Comparison of ENCODE assay signal across 18 cellular contexts in the genomic region with DNA sequence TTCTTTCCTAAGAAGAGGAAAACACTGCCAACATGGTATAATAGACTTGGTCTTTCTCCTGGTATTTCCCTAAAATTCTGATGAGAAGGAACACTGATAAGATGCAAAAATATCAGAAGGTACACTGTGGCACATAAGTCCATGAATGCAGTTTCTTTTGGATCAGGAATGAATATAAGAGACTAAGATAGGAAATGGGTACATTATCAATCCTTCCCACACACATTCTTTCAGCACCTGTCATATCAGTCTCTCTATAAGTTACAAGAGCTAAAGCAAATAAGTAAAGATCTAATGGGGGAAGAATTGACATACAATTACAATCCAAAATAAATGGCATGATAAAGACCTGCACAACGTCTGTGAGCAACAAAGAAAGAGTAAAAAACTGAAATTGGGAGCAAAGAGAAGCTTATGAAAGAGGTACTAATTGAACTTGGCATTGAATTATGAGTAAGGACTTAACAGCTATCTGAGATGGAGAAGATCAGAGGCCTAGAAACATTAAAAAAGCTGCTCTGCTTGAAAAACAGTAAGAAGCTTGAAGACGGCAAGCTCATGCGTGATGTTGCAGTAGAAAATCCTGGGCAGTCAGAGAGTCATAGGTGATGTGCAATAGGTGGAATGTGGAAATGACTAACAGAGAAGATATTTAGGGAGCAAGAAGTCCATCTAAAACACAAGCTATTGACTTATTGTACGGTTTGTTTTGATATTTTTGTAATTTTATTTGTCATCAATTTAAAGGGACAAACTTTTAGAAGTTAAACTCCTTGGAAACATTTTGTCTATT.
DNase-seq lines count a peak whose midpoint lies in the region; ATAC-seq and TF ChIP-seq lines count a peak whose summit lies in the region.
"Had no signal": no experiment of that assay in that cellular context is flagged by ENCODE, and none has a peak within 500 bp of the region (broad histone marks: within the 10 kb centered on the region; RNA-seq: fewer than 3 reads in every experiment).

No MANE protein-coding gene starts in this region.

- H3K36me3 ChIP-seq in PC-3 (ENCODE audit: low read depth, low read length) (peaks cover 6% of the 10 kb centered on the region; the same call in 1 of the 2 replicates), mesenchymal stem cell (ENCODE audit: control insufficient read depth in 1 of 2, insufficient read depth in 2 of 2, low read depth in 1 of 2, low read length in 2 of 2) (no peaks in the 10 kb centered on the region)
- H3K36me3 ChIP-seq: ovary, spleen had no signal

- CTCF ChIA-PET in PC-3 (lab: Charles Lee): interaction anchor here (0.7 to 1.6 kb wide), 2 partner anchors 24 to 820 kb away, joined by 3 read pairs; no protein-coding TSS in a partner anchor

- no peaks in the 10 kb centered on the region for H3K27me3 ChIP-seq in PC-3 (ENCODE audit: low read length)
- H3K27me3 ChIP-seq in mesenchymal stem cell (ENCODE audit: control insufficient read depth in 1 of 2, insufficient read depth in 1 of 2, low read length in 2 of 2): no peaks in the 10 kb centered on the region
- H3K27me3 ChIP-seq: ovary, spleen had no signal

- H3K27me3 Mint-ChIP-seq in natural killer cell (ENCODE audit: low read depth in 2 of 2): no peaks in the 10 kb centered on the region
- H3K27me3 Mint-ChIP-seq: activated naive CD8-positive, alpha-beta T cell; stimulated activated naive B cell treated with anti-CD40 and anti-IgM and Interleukin-4, amounts not matched to agents 10 μg/mL and 1 μg/mL and 100 μg/mL, for 72 hours had no signal

- no peaks in the 10 kb centered on the region for H3K4me1 Mint-ChIP-seq in natural killer cell
- H3K4me1 Mint-ChIP-seq: stimulated activated naive B cell treated with anti-CD40 and anti-IgM and Interleukin-4, amounts not matched to agents 10 μg/mL and 1 μg/mL and 100 μg/mL, for 72 hours had no signal

- H3K18ac ChIP-seq in mesenchymal stem cell (ENCODE audit: low read depth in 1 of 2, low read length in 2 of 2): no peak overlapping the region

- no peak overlapping the region for H2BK120ac ChIP-seq in mesenchymal stem cell (ENCODE audit: low read depth, low read length)

- no peak overlapping the region for H2BK15ac ChIP-seq in mesenchymal stem cell (ENCODE audit: low read depth, poor library complexity, severe bottlenecking)

- H3K27ac ChIP-seq in PC-3 (ENCODE audit: low read length) (peak overlapping the region; percentile 83), mesenchymal stem cell (ENCODE audit: low read length, poor library complexity, severe bottlenecking) (peak overlapping the region; percentile 40)
- H3K27ac ChIP-seq: ovary, spleen had no signal

- no peak overlapping the region for H4K91ac ChIP-seq in mesenchymal stem cell (ENCODE audit: low read length)

- H3K4me2 ChIP-seq in PC-3 (ENCODE audit: low read length) (peak overlapping the region; percentile 60), mesenchymal stem cell (ENCODE audit: low read length, poor library complexity, severe bottlenecking) (no peak overlapping the region)

- H3K14ac ChIP-seq in mesenchymal stem cell (ENCODE audit: low read length in 2 of 2): no peak overlapping the region

- in situ Hi-C loops in GM13976 (cut with MboI; ENCODE audit: low sequenced_read_pairs, unreplicated experiment): no loop called here

- peak overlapping the region; percentile 42 for H2AFZ ChIP-seq in PC-3 (ENCODE audit: low read length)
- no peak overlapping the region for H2AFZ ChIP-seq in mesenchymal stem cell (ENCODE audit: low read depth, low read length)

- TF ChIP-seq CTCF in AG10803 (conservative IDR thresholded peaks at IDR 0.05; ENCODE audit: low read length) (no peak), PC-3 (conservative IDR thresholded peaks at IDR 0.05; ENCODE audit: low read depth, low read length) (no peak), choroid plexus epithelial cell (conservative IDR thresholded peaks at IDR 0.05; ENCODE audit: low read depth, low read length) (no peak), GM13976 (IDR thresholded peaks at IDR 0.05; ENCODE audit: borderline replicate concordance, control extremely low read depth, extremely low read depth, insufficient read depth, missing control alignments) (no peak), natural killer cell (IDR thresholded peaks at IDR 0.05) (no peak)

- H3K9me3 Mint-ChIP-seq in natural killer cell: peaks cover 12 to 26% of the 10 kb centered on the region in 2 donors

- no peaks in the 10 kb centered on the region for H3K9me2 ChIP-seq in PC-3 (replicated peaks; ENCODE audit: low read length)

- H3K79me1 ChIP-seq in mesenchymal stem cell (replicated peaks; ENCODE audit: low read length, poor library complexity, severe bottlenecking): no peaks in the 10 kb centered on the region

- intact Hi-C loops in PC-3 (cut with micrococcal nuclease) (loop anchor here (1.0 to 5.0 kb wide), 4 partner anchors 62 to 534 kb away; no protein-coding TSS in a partner anchor), natural killer cell (cut with micrococcal nuclease) (no loop called here)

- peaks cover 10% of the 10 kb centered on the region; the same call in 1 of the 2 replicates for H3K9me3 ChIP-seq in PC-3 (ENCODE audit: low read length)
- no peaks in the 10 kb centered on the region for H3K9me3 ChIP-seq in mesenchymal stem cell (ENCODE audit: control insufficient read depth, low read length)
- H3K9me3 ChIP-seq: ovary had no signal

- H4K8ac ChIP-seq in mesenchymal stem cell (ENCODE audit: low read length): no peak overlapping the region

- H3K36me3 Mint-ChIP-seq in natural killer cell: no peaks in the 10 kb centered on the region
- H3K36me3 Mint-ChIP-seq: activated naive CD8-positive, alpha-beta T cell; stimulated activated naive B cell treated with anti-CD40 and anti-IgM and Interleukin-4, amounts not matched to agents 10 μg/mL and 1 μg/mL and 100 μg/mL, for 72 hours had no signal

- H3K9ac ChIP-seq in PC-3 (ENCODE audit: low read length) (peak overlapping the region; percentile 32), mesenchymal stem cell (ENCODE audit: low read length) (no peak overlapping the region)

- H2BK12ac ChIP-seq in mesenchymal stem cell (ENCODE audit: low read length in 2 of 2): no peak overlapping the region

- H3K4me1 ChIP-seq in PC-3 (ENCODE audit: insufficient read depth, low read length): peaks cover 53% of the 10 kb centered on the region
- no peaks in the 10 kb centered on the region for H3K4me1 ChIP-seq in mesenchymal stem cell (ENCODE audit: control insufficient read depth, insufficient read depth, low read depth, low read length)
- H3K4me1 ChIP-seq: spleen had no signal

- H3K4me3 Mint-ChIP-seq in natural killer cell: no peak overlapping the region
- H3K4me3 Mint-ChIP-seq: activated naive CD8-positive, alpha-beta T cell; stimulated activated naive B cell treated with anti-CD40 and anti-IgM and Interleukin-4, amounts not matched to agents 10 μg/mL and 1 μg/mL and 100 μg/mL, for 72 hours had no signal

- WGBS in mesenchymal stem cell: 33% methylated on average over 3 of the region's 4 CpGs

- no peak overlapping the region for H3K23ac ChIP-seq in mesenchymal stem cell (ENCODE audit: low read length in 2 of 2)

- H3K27ac Mint-ChIP-seq in natural killer cell: no peak overlapping the region
- H3K27ac Mint-ChIP-seq: activated naive CD8-positive, alpha-beta T cell; stimulated activated naive B cell treated with anti-CD40 and anti-IgM and Interleukin-4, amounts not matched to agents 10 μg/mL and 1 μg/mL and 100 μg/mL, for 72 hours had no signal

- BruUV-seq in PC-3 (replicated peaks; lab: Mats Ljungman, UMichigan): TSS peak; percentile 32

- ATAC-seq in PC-3 (peak; percentile 64), natural killer cell (no peak)
- ATAC-seq: stimulated activated naive B cell treated with anti-CD40 and anti-IgM and Interleukin-4, amounts not matched to agents 10 μg/mL and 1 μg/mL and 100 μg/mL, for 72 hours had no signal

- H3K4me3 ChIP-seq in AG10803 (ENCODE audit: low read length) (no peak overlapping the region), PC-3 (ENCODE audit: low read length) (peak overlapping the region; percentile 17; the same call in 1 of the 2 replicates), choroid plexus epithelial cell (ENCODE audit: low read depth, low read length) (no peak overlapping the region), mesenchymal stem cell (ENCODE audit: insufficient read depth in 1 of 2, low read depth in 1 of 2, low read length in 2 of 2) (no peak overlapping the region)
- H3K4me3 ChIP-seq: ovary, spleen had no signal

- no peak overlapping the region for H2BK5ac ChIP-seq in mesenchymal stem cell (ENCODE audit: low read depth, low read length, poor library complexity, severe bottlenecking)

- peaks cover 19% of the 10 kb centered on the region for H3F3A ChIP-seq in PC-3 (ENCODE audit: low read length, unreplicated experiment)

- H2AK5ac ChIP-seq in mesenchymal stem cell (ENCODE audit: low read length, severe bottlenecking): no peak overlapping the region

- POLR2A ChIA-PET in PC-3 (lab: Charles Lee; ENCODE audit: unreplicated experiment): interaction anchor here (0.6 kb wide), 1 partner anchor 62 kb away, joined by 3 read pairs; no protein-coding TSS in a partner anchor

- H4K20me1 ChIP-seq in PC-3 (ENCODE audit: low read length): no peaks in the 10 kb centered on the region

- no peak overlapping the region for H3K4ac ChIP-seq in mesenchymal stem cell (ENCODE audit: low read depth in 1 of 2, low read length in 2 of 2)

- DNase-seq in AG10803 (ENCODE audit: low read depth): peak; percentile 13
- peak; percentile 91 for DNase-seq in PC-3
- peak; percentile 90 for DNase-seq in choroid plexus epithelial cell (ENCODE audit: low read depth)
- DNase-seq in mesenchymal stem cell: peak; percentile 68
- DNase-seq in GM13976 (ENCODE audit: low spot score): no peak
- DNase-seq in NCI-H2171 (lab: John Stamatoyannopoulos, UW): no peak
- no peak for DNase-seq in natural killer cell
- DNase-seq in HUDEP-2 (lab: John Stamatoyannopoulos, UW; ENCODE audit: unreplicated experiment in 76 of 76): no peak
- DNase-seq: activated T-cell treated with anti-CD3 and anti-CD28 coated beads, Interleukin-2, amount 50 U/mL, for 1 hour; cerebellar nuclear complex; glutamatergic neuron; islet precursor cell; NCI-H446 treated with DMSO at 0.1 percent for 48 hours; ovary; spleen; stimulated activated naive B cell treated with anti-CD40 and anti-IgM and Interleukin-4, amounts not matched to agents 10 μg/mL and 1 μg/mL and 100 μg/mL, for 72 hours; trophoblast cell had no signal

- no peaks in the 10 kb centered on the region for H3K79me2 ChIP-seq in PC-3 (ENCODE audit: low read length)

Comparison
In these comparisons a context has a peak if more than half of its experiments do, and no peak if none do; other contexts are left out.
1. DNase-seq: peak in AG10803 (single experiment), PC-3 (single experiment), choroid plexus epithelial cell (single experiment) and mesenchymal stem cell (single experiment); none in GM13976 (single experiment), NCI-H2171 (single experiment), natural killer cell (single experiment) and HUDEP-2 (0 of 76).